ENCODE assay signal across 8 cellular contexts in genomic region chr2:152718047-152718908, GRCh38. TPM values are rescaled to one million over a fixed set of nuclear protein-coding genes. Genes with fewer than 3 reads are reported as not detected.
DNase-seq lines count a peak whose midpoint lies in the region; ATAC-seq and TF ChIP-seq lines count a peak whose summit lies in the region.

Gene ARL6IP6, plus strand, starts transcription at chr2:152718620. Its CDS starts 5 bp downstream, at chr2:152718625.

- no peak for TF ChIP-seq CTCF in left ventricle myocardium inferior (IDR thresholded peaks at IDR 0.05; ENCODE audit: borderline replicate concordance)
- TF ChIP-seq CTCF in prostate gland (IDR thresholded peaks at IDR 0.05): peak in 1 of 4 experiments; percentile 12

- H3K4me1 ChIP-seq in left ventricle myocardium inferior: peaks cover 78% of the 10 kb centered on the region
- H3K4me1 ChIP-seq in prostate gland (replicated peaks): no peaks in the 10 kb centered on the region

- intact Hi-C loops in left ventricle myocardium inferior (cut with micrococcal nuclease) (no loop called here), prostate gland (cut with DNase I) (loop anchor here (5.0 to 10.0 kb wide), 3 partner anchors 71 to 543 kb away; partner anchors contain the start of genes FMNL2 and STAM2)

- peak; percentile 17 for DNase-seq in NCI-H187 treated with DMSO at 0.1 percent for 48 hours (lab: John Stamatoyannopoulos, UW)
- peak; percentile 84 to 97 (median 90) for DNase-seq in T-helper 2 cell
- peak; percentile 93 for DNase-seq in left ventricle myocardium inferior
- peak; percentile 94 for DNase-seq in prostate gland (ENCODE audit: low spot score)
- DNase-seq in ureter (ENCODE audit: low spot score): peak; percentile 95

- H3K27me3 ChIP-seq in left ventricle myocardium inferior (ENCODE audit: low read depth) (no peaks in the 10 kb centered on the region), prostate gland (replicated peaks; ENCODE audit: insufficient read depth) (no peaks in the 10 kb centered on the region)

- peak within 1 kb of the TSS; percentile 99 for H3K27ac ChIP-seq in angular gyrus (ENCODE audit: low read depth, low read length)
- peak within 1 kb of the TSS; percentile 98 for H3K27ac ChIP-seq in left ventricle myocardium inferior (replicated peaks)
- peak within 1 kb of the TSS; percentile 97 to 98 for H3K27ac ChIP-seq in prostate gland

- H3K36me3 ChIP-seq in left ventricle myocardium inferior (peaks cover 19% of the 10 kb centered on the region), prostate gland (no peaks in the 10 kb centered on the region)

- ATAC-seq in GM18505 (IDR thresholded peaks at IDR 0.05; ENCODE audit: unreplicated experiment): peak; percentile 69
- ATAC-seq in HG02970 (IDR thresholded peaks at IDR 0.05; ENCODE audit: low FRiP score, unreplicated experiment): peak; percentile 63

- H3K9me3 ChIP-seq in left ventricle myocardium inferior (replicated peaks) (no peaks in the 10 kb centered on the region), prostate gland (no peaks in the 10 kb centered on the region)

- WGBS in prostate gland: under 1% methylated on average over 88 of the region's 88 CpGs

- H3K4me3 ChIP-seq in left ventricle myocardium inferior (peak within 1 kb of the TSS; percentile 96), prostate gland (peak within 1 kb of the TSS; percentile 79 to 87)

- peak; percentile 90 for TF ChIP-seq POLR2A in GM18505 (IDR thresholded peaks at IDR 0.05; ENCODE audit: borderline replicate concordance, extremely low read depth, insufficient read depth, insufficient read length)
- peak; percentile 93 for TF ChIP-seq POLR2A in prostate gland (IDR thresholded peaks at IDR 0.05)

RNA-seq across cellular contexts. Expression of gene ARL6IP6, which starts in this region (rescaled TPM):
- total RNA-seq in left ventricle myocardium inferior (5.5 TPM), prostate gland (10 to 100 TPM; 18.9 to 32.2 TPM), ureter (19.1 TPM)

Comparison
In these comparisons a context has a peak if more than half of its experiments do, and no peak if none do; other contexts are left out.
1. Peak in every context shown above with its lines: DNase-seq, ATAC-seq, H3K4me3 ChIP-seq and H3K27ac ChIP-seq.
2. DNase-seq: peak in every context shown above with its lines; median percentile 95 in ureter; 94 in prostate gland; 93 in left ventricle myocardium inferior; 90 in T-helper 2 cell; 17 in NCI-H187 treated with DMSO at 0.1 percent for 48 hours.